ENCODE assay signal across 8 cellular contexts in genomic region chr14:50533314-50533705, GRCh38. TPM values are rescaled to one million over a fixed set of nuclear protein-coding genes. Genes with fewer than 3 reads are reported as not detected.
DNase-seq lines count a peak whose midpoint lies in the region; ATAC-seq and TF ChIP-seq lines count a peak whose summit lies in the region.

No MANE protein-coding gene starts in this region.

- H3K4me2 ChIP-seq in DOHH2 (ENCODE audit: low read length) (peak overlapping the region; percentile 99), neural cell (ENCODE audit: low read length) (no peak overlapping the region)

- H2AFZ ChIP-seq in neural cell (ENCODE audit: low read depth, low read length) = peak overlapping the region; percentile 66

- no peak for TF ChIP-seq RAD21 in neural cell (conservative IDR thresholded peaks at IDR 0.05)

- H3K9ac ChIP-seq in neural cell (ENCODE audit: low read length) = no peak overlapping the region

- no peaks in the 10 kb centered on the region for H3K27me3 ChIP-seq in DOHH2 (ENCODE audit: control insufficient read depth, low read length)
- H3K27me3 ChIP-seq in HL-60 (ENCODE audit: insufficient read depth, poor library complexity, severe bottlenecking) = no peaks in the 10 kb centered on the region
- H3K27me3 ChIP-seq in neural cell (ENCODE audit: insufficient read depth, low read depth, low read length) = no peaks in the 10 kb centered on the region
- H3K27me3 ChIP-seq in HAP-1 (ENCODE audit: low read depth) = no peaks in the 10 kb centered on the region

- H3K36me3 ChIP-seq in DOHH2 (ENCODE audit: control insufficient read depth, low read length) (peaks cover 12% of the 10 kb centered on the region), neural cell (ENCODE audit: insufficient read depth, low read length) (no peaks in the 10 kb centered on the region), HAP-1 (replicated peaks) (no peaks in the 10 kb centered on the region; the same call in none of the 2 replicates)

- H3K9me3 ChIP-seq in DOHH2 (ENCODE audit: control insufficient read depth, insufficient read depth, low read length) = peaks cover 4% of the 10 kb centered on the region; the same call in 1 of the 2 replicates
- H3K9me3 ChIP-seq in neural cell (ENCODE audit: low read length) = no peaks in the 10 kb centered on the region
- peaks cover 3% of the 10 kb centered on the region for H3K9me3 ChIP-seq in HAP-1

- peaks cover 10% of the 10 kb centered on the region; the same call in 1 of the 2 replicates for H3F3A ChIP-seq in DOHH2 (ENCODE audit: control insufficient read depth, insufficient read depth)
- no peaks in the 10 kb centered on the region for H3F3A ChIP-seq in neural cell (ENCODE audit: insufficient read depth, low read length, poor library complexity, severe bottlenecking)

- H3K4me3 ChIP-seq in DOHH2 (ENCODE audit: low read length) (peak overlapping the region; percentile 76), HL-60 (replicated peaks; ENCODE audit: insufficient read depth, low read length) (peak overlapping the region; percentile 91), neural cell (ENCODE audit: low read length) (peak overlapping the region; percentile 92), HAP-1 (no peak overlapping the region)

- no peak for ATAC-seq in HG03039 (IDR thresholded peaks at IDR 0.05; ENCODE audit: unreplicated experiment)

- TF ChIP-seq EP300 in neural cell (conservative IDR thresholded peaks at IDR 0.05; ENCODE audit: poor library complexity, severe bottlenecking) = no peak

- peaks cover 35% of the 10 kb centered on the region for H3K4me1 ChIP-seq in DOHH2 (ENCODE audit: control insufficient read depth, low read length)
- H3K4me1 ChIP-seq in HAP-1 = peaks cover 20% of the 10 kb centered on the region

- H3K9me2 ChIP-seq in DOHH2 (replicated peaks; ENCODE audit: control insufficient read depth, low read length) (no peaks in the 10 kb centered on the region), neural cell (ENCODE audit: insufficient read depth, low read length) (no peaks in the 10 kb centered on the region)

- H4K20me1 ChIP-seq in DOHH2 (ENCODE audit: control insufficient read depth, insufficient read depth, low read depth, low read length) = peaks cover 16% of the 10 kb centered on the region; the same call in 1 of the 2 replicates
- no peaks in the 10 kb centered on the region for H4K20me1 ChIP-seq in neural cell (ENCODE audit: insufficient read depth)

- H3K79me2 ChIP-seq in DOHH2 (ENCODE audit: control insufficient read depth, low read length) (peaks cover 39% of the 10 kb centered on the region), neural cell (replicated peaks; ENCODE audit: insufficient read depth, low read length) (peaks cover 35% of the 10 kb centered on the region)

- TF ChIP-seq CTCF in DOHH2 (IDR thresholded peaks at IDR 0.05; ENCODE audit: low read depth, low read length, poor library complexity, severe bottlenecking) (no peak), HL-60 (IDR thresholded peaks at IDR 0.05; ENCODE audit: insufficient read depth, low read length) (no peak), neural cell (IDR thresholded peaks at IDR 0.05; ENCODE audit: poor library complexity, severe bottlenecking) (no peak)

- in situ Hi-C loops in HAP-1 (cut with MboI; ENCODE audit: low sequenced_read_pairs) = loop anchor here (25.0 kb wide), 1 partner anchor 646 kb away; the partner anchor contains the start of gene ARF6

- DNase-seq in HL-60 (ENCODE audit: low read depth in 1 of 2, low spot score in 1 of 2) = peak in 1 of 2 experiments; percentile 40
- DNase-seq in cerebellar cortex (ENCODE audit: low spot score) = peak; percentile 12
- DNase-seq in NCI-H128 (lab: John Stamatoyannopoulos, UW; ENCODE audit: unreplicated experiment) = no peak
- DNase-seq in SHP77 (lab: John Stamatoyannopoulos, UW) = no peak
- DNase-seq in HAP-1 (ENCODE audit: low spot score in 2 of 2) = no peak

- H3K27ac ChIP-seq in DOHH2 (ENCODE audit: low read depth, low read length) (no peak overlapping the region), HL-60 (replicated peaks) (peak overlapping the region; percentile 65), neural cell (ENCODE audit: low read length) (no peak overlapping the region)

TF ChIP-seq in neural cell, 6 proteins besides CTCF, POLR2A, EP300 and RAD21:
- no peak for TF ChIP-seq MXI1 (conservative IDR thresholded peaks at IDR 0.05; ENCODE audit: poor library complexity, severe bottlenecking)
- no peak for TF ChIP-seq TAF1 (IDR thresholded peaks at IDR 0.05; ENCODE audit: low read depth)
- TF ChIP-seq REST (IDR thresholded peaks at IDR 0.05; ENCODE audit: borderline replicate concordance) = no peak
- TF ChIP-seq SMC3 (conservative IDR thresholded peaks at IDR 0.05; ENCODE audit: poor library complexity) = no peak
- no peak for TF ChIP-seq EZH2 (IDR thresholded peaks at IDR 0.05; ENCODE audit: borderline replicate concordance, insufficient read depth, low read length, poor library complexity, severe bottlenecking)

RNA-seq across cellular contexts. Expression of gene MAP4K5, which starts 0.9 kb away (rescaled TPM):
- polyA plus RNA-seq in neural cell = 110 and 148 TPM in 2 replicates
- polyA minus RNA-seq in neural cell = 144 and 169 TPM in 2 replicates

RNA-seq across cellular contexts. Expression of gene ATL1, which starts 26.6 kb away (rescaled TPM):
- polyA plus RNA-seq in neural cell = 70.4 and 73.0 TPM in 2 replicates
- 99.1 and 109 TPM in 2 replicates for polyA minus RNA-seq in neural cell
